16 cellular contexts compared by ENCODE assay signal in genomic region chr11:125390949-125391348, GRCh38.
DNase-seq lines count a peak whose midpoint lies in the region; FAIRE-seq and TF ChIP-seq lines count a peak whose summit lies in the region.
"Had no signal": no experiment of that assay in that cellular context is flagged by ENCODE, and none has a peak within 500 bp of the region (broad histone marks: within the 10 kb centered on the region; RNA-seq: fewer than 3 reads in every experiment).

No MANE protein-coding gene starts in this region.

- TF ChIP-seq CTCF in Peyer's patch (IDR thresholded peaks at IDR 0.05): no peak

- no peaks in the 10 kb centered on the region for H3K4me1 ChIP-seq in Peyer's patch

- no peak overlapping the region for H3K27ac ChIP-seq in Peyer's patch
- H3K27ac ChIP-seq: C4-2B, PC-9 had no signal

- no peaks in the 10 kb centered on the region for H3K36me3 ChIP-seq in Peyer's patch

- FAIRE-seq in endometrium (lab: Jason Lieb, UNC): peak; percentile 71

- DNase-seq in AG20443 (ENCODE audit: low spot score) (peak; percentile 78), LHCN-M2 (ENCODE audit: low read depth) (peak; percentile 24), myocyte (ENCODE audit: low read depth) (peak; percentile 40), GDM1 (lab: John Stamatoyannopoulos, UW) (no peak), Peyer's patch (no peak), putamen (ENCODE audit: low spot score) (no peak)
- no peak for DNase-seq in activated CD4-positive, CD25-positive, alpha-beta regulatory T cell treated with anti-CD3 and anti-CD28 coated beads, Interleukin-2, amount 50 U/mL, for 72 hours
- DNase-seq: activated naive CD8-positive, alpha-beta T cell treated with anti-CD3 and anti-CD28 coated beads for 36 hours; effector memory CD8-positive, alpha-beta T cell; GF-D8; hippocampal formation; Kasumi-1; NCI-H2171 treated with DMSO at 0.1 percent for 48 hours; PC-9 had no signal

- H3K4me3 ChIP-seq in Peyer's patch: no peak overlapping the region
- H3K4me3 ChIP-seq: PC-9 had no signal

- H3K27me3 ChIP-seq in Peyer's patch: no peaks in the 10 kb centered on the region

- H3K9me3 ChIP-seq in Peyer's patch: no peaks in the 10 kb centered on the region

- TF ChIP-seq POLR2A in Peyer's patch (IDR thresholded peaks at IDR 0.05): no peak

Comparison
In these comparisons a context has a peak if more than half of its experiments do, and no peak if none do; other contexts are left out.
1. DNase-seq: peak in AG20443 (single experiment), LHCN-M2 (single experiment) and myocyte (single experiment); none in GDM1 (single experiment), activated CD4-positive, CD25-positive, alpha-beta regulatory T cell treated with anti-CD3 and anti-CD28 coated beads, Interleukin-2, amount 50 U/mL, for 72 hours (single experiment), Peyer's patch (0 of 3) and putamen (single experiment).